ENCODE assay signal across 1 cellular context in the genomic region with DNA sequence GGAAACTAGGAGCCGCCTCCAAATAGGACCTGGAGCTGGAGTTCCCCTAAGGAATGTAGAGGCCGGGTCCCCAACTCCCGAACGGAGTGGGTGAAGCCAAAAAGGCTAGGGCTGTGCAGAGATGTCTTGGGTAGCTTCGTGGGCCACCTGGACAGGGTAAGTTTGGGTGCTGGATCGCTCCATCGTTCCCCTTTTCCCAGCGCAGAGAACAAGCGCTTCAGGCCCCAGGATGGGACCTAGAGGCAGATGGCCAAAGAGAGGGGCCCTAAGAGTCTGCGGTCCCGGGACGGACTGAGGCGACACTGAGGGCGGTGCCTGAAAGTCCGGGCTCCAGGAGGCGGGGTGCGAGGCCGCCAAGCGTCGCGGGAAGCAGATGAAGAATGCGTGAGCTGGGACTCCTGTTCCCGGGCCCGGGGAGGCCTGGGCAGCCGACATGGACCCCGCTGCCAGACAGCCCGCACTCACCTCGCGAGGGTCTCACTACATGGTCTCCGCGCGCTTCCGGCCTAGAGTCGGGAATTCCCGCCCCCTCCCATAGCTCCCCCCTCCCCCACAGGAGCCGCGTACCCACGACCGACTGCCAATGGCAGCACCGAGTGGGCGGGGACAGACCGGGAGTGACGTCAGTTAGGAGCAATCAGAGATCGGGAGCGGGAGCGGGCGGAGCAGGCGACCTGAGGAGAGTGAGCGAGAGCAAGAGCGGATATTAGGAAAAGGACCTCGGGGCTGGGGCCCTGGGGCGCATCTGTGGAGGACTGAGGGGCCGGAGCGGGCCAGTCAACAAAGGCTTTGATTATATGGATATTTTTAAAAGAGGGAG.
TF ChIP-seq lines count a peak whose summit lies in the region.

A gene with protein sequence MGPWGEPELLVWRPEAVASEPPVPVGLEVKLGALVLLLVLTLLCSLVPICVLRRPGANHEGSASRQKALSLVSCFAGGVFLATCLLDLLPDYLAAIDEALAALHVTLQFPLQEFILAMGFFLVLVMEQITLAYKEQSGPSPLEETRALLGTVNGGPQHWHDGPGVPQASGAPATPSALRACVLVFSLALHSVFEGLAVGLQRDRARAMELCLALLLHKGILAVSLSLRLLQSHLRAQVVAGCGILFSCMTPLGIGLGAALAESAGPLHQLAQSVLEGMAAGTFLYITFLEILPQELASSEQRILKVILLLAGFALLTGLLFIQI (minus strand): TSS at position 508 of the 820 bp plus-strand sequence. CDS start 822 bp downstream, outside the sequence.

TF ChIP-seq in HepG2, 621 proteins besides CTCF, POLR2A, EP300 and RAD21 (continued from another document and continues in another):
- TF ChIP-seq ZFAT (CRISPR knock-in tag; conservative IDR thresholded peaks at IDR 0.05) (0 out of 2 replicates have a peak, but pooled peaks have one; percentile 33), GABPB1 (CRISPR knock-in tag; IDR thresholded peaks at IDR 0.05) (peak; percentile 90), KDM6A (CRISPR knock-in tag; IDR thresholded peaks at IDR 0.05; ENCODE audit: low read depth) (no peak), ZNF441 (CRISPR knock-in tag; IDR thresholded peaks at IDR 0.05; ENCODE audit: borderline replicate concordance) (peak; percentile 81; the same call in 1 of the 2 replicates), MBD4 (IDR thresholded peaks at IDR 0.05; ENCODE audit: borderline replicate concordance, low read length) (no peak), RARG (CRISPR knock-in tag; IDR thresholded peaks at IDR 0.05; ENCODE audit: low read depth) (no peak), ATF1 (CRISPR knock-in tag; IDR thresholded peaks at IDR 0.05) (peak; percentile 73; the same call in 1 of the 2 replicates), ZMYM2 (CRISPR knock-in tag; IDR thresholded peaks at IDR 0.05) (no peak), JUND (CRISPR knock-in tag; IDR thresholded peaks at IDR 0.05) (0 out of 2 replicates have a peak, but pooled peaks have one; percentile 45), NFKBIZ (CRISPR knock-in tag; IDR thresholded peaks at IDR 0.05) (no peak), SMYD3 (CRISPR knock-in tag; IDR thresholded peaks at IDR 0.05) (no peak), MAFG (CRISPR knock-in tag; IDR thresholded peaks at IDR 0.05) (no peak), ZNF564 (CRISPR knock-in tag; IDR thresholded peaks at IDR 0.05) (0 out of 2 replicates have a peak, but pooled peaks have one; percentile 28), TRIM24 (CRISPR knock-in tag; IDR thresholded peaks at IDR 0.05) (no peak), NKX3-1 (CRISPR knock-in tag; IDR thresholded peaks at IDR 0.05) (no peak), HNRNPLL (IDR thresholded peaks at IDR 0.05; ENCODE audit: low read depth, low read length, poor library complexity, severe bottlenecking) (peak; percentile 30), BRCA1 (CRISPR knock-in tag; IDR thresholded peaks at IDR 0.05) (0 out of 2 replicates have a peak, but pooled peaks have one; percentile 23), TCF12 (IDR thresholded peaks at IDR 0.05) (no peak), TCF12 (CRISPR knock-in tag; IDR thresholded peaks at IDR 0.05) (0 out of 2 replicates have a peak, but pooled peaks have one; percentile 49), GZF1 (CRISPR knock-in tag; IDR thresholded peaks at IDR 0.05) (no peak), PHF5A (CRISPR knock-in tag; IDR thresholded peaks at IDR 0.05; ENCODE audit: low read depth, unreplicated experiment) (no peak), ZNF251 (CRISPR knock-in tag; IDR thresholded peaks at IDR 0.05) (no peak), MEF2D (CRISPR knock-in tag; IDR thresholded peaks at IDR 0.05) (0 out of 2 replicates have a peak, but pooled peaks have one; percentile 48), LCORL (IDR thresholded peaks at IDR 0.05) (no peak), LCORL (CRISPR knock-in tag; IDR thresholded peaks at IDR 0.05) (0 out of 2 replicates have a peak, but pooled peaks have one; percentile 36), HOXA9 (CRISPR knock-in tag; IDR thresholded peaks at IDR 0.05; ENCODE audit: borderline replicate concordance) (no peak), SRSF9 (IDR thresholded peaks at IDR 0.05; ENCODE audit: borderline replicate concordance, insufficient read depth, low read depth, low read length, poor library complexity, severe bottlenecking) (no peak), ZNF761 (CRISPR knock-in tag; conservative IDR thresholded peaks at IDR 0.05) (0 out of 2 replicates have a peak, but pooled peaks have one; percentile 31), PHF20 (CRISPR knock-in tag; IDR thresholded peaks at IDR 0.05) (peak; percentile 52), IRF2 (CRISPR knock-in tag; IDR thresholded peaks at IDR 0.05) (peak; percentile 13; the same call in 1 of the 2 replicates), ZNF230 (CRISPR knock-in tag; IDR thresholded peaks at IDR 0.05) (no peak), ZNF572 (CRISPR knock-in tag; IDR thresholded peaks at IDR 0.05) (0 out of 2 replicates have a peak, but pooled peaks have one; percentile 33), ZNF773 (CRISPR knock-in tag; IDR thresholded peaks at IDR 0.05; ENCODE audit: borderline replicate concordance) (no peak), MYC (CRISPR knock-in tag; IDR thresholded peaks at IDR 0.05; ENCODE audit: borderline replicate concordance) (peak; percentile 71), SMAD9 (CRISPR knock-in tag; IDR thresholded peaks at IDR 0.05) (no peak), ZFY (CRISPR knock-in tag; IDR thresholded peaks at IDR 0.05) (peak; percentile 86)
- TF ChIP-seq, protein P1, sequence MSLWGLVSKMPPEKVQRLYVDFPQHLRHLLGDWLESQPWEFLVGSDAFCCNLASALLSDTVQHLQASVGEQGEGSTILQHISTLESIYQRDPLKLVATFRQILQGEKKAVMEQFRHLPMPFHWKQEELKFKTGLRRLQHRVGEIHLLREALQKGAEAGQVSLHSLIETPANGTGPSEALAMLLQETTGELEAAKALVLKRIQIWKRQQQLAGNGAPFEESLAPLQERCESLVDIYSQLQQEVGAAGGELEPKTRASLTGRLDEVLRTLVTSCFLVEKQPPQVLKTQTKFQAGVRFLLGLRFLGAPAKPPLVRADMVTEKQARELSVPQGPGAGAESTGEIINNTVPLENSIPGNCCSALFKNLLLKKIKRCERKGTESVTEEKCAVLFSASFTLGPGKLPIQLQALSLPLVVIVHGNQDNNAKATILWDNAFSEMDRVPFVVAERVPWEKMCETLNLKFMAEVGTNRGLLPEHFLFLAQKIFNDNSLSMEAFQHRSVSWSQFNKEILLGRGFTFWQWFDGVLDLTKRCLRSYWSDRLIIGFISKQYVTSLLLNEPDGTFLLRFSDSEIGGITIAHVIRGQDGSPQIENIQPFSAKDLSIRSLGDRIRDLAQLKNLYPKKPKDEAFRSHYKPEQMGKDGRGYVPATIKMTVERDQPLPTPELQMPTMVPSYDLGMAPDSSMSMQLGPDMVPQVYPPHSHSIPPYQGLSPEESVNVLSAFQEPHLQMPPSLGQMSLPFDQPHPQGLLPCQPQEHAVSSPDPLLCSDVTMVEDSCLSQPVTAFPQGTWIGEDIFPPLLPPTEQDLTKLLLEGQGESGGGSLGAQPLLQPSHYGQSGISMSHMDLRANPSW (CRISPR knock-in tag; IDR thresholded peaks at IDR 0.05; ENCODE audit: borderline replicate concordance), result no peak; the same call in 1 of the 2 replicates
- TF ChIP-seq, protein P2, sequence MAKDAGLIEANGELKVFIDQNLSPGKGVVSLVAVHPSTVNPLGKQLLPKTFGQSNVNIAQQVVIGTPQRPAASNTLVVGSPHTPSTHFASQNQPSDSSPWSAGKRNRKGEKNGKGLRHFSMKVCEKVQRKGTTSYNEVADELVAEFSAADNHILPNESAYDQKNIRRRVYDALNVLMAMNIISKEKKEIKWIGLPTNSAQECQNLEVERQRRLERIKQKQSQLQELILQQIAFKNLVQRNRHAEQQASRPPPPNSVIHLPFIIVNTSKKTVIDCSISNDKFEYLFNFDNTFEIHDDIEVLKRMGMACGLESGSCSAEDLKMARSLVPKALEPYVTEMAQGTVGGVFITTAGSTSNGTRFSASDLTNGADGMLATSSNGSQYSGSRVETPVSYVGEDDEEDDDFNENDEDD (CRISPR knock-in tag; IDR thresholded peaks at IDR 0.05; ENCODE audit: borderline replicate concordance), result peak; percentile 66; the same call in 1 of the 2 replicates
- TF ChIP-seq, protein P3, sequence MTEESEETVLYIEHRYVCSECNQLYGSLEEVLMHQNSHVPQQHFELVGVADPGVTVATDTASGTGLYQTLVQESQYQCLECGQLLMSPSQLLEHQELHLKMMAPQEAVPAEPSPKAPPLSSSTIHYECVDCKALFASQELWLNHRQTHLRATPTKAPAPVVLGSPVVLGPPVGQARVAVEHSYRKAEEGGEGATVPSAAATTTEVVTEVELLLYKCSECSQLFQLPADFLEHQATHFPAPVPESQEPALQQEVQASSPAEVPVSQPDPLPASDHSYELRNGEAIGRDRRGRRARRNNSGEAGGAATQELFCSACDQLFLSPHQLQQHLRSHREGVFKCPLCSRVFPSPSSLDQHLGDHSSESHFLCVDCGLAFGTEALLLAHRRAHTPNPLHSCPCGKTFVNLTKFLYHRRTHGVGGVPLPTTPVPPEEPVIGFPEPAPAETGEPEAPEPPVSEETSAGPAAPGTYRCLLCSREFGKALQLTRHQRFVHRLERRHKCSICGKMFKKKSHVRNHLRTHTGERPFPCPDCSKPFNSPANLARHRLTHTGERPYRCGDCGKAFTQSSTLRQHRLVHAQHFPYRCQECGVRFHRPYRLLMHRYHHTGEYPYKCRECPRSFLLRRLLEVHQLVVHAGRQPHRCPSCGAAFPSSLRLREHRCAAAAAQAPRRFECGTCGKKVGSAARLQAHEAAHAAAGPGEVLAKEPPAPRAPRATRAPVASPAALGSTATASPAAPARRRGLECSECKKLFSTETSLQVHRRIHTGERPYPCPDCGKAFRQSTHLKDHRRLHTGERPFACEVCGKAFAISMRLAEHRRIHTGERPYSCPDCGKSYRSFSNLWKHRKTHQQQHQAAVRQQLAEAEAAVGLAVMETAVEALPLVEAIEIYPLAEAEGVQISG (CRISPR knock-in tag; IDR thresholded peaks at IDR 0.05), result peak; percentile 50; the same call in 1 of the 2 replicates
- TF ChIP-seq, protein P4, sequence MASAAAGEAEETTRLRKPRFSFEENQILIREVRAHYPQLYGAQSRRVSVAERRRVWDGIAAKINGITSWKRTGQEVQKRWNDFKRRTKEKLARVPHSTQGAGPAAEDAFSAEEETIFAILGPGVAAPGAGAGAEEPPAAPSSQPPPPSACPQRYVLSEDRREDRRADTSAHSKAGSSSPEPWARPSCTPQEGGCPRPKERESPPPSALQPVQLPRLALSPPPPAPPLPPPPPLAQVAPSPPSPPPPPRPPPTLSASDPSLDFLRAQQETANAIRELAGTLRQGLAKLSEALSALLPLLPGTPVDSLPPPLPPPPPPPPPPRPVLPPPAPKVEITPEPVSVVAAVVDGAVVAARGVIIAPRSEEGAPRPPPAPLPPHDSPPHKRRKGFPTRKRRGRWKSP (CRISPR knock-in tag; IDR thresholded peaks at IDR 0.05), result no peak; the same call in 1 of the 2 replicates
- TF ChIP-seq, protein P5, sequence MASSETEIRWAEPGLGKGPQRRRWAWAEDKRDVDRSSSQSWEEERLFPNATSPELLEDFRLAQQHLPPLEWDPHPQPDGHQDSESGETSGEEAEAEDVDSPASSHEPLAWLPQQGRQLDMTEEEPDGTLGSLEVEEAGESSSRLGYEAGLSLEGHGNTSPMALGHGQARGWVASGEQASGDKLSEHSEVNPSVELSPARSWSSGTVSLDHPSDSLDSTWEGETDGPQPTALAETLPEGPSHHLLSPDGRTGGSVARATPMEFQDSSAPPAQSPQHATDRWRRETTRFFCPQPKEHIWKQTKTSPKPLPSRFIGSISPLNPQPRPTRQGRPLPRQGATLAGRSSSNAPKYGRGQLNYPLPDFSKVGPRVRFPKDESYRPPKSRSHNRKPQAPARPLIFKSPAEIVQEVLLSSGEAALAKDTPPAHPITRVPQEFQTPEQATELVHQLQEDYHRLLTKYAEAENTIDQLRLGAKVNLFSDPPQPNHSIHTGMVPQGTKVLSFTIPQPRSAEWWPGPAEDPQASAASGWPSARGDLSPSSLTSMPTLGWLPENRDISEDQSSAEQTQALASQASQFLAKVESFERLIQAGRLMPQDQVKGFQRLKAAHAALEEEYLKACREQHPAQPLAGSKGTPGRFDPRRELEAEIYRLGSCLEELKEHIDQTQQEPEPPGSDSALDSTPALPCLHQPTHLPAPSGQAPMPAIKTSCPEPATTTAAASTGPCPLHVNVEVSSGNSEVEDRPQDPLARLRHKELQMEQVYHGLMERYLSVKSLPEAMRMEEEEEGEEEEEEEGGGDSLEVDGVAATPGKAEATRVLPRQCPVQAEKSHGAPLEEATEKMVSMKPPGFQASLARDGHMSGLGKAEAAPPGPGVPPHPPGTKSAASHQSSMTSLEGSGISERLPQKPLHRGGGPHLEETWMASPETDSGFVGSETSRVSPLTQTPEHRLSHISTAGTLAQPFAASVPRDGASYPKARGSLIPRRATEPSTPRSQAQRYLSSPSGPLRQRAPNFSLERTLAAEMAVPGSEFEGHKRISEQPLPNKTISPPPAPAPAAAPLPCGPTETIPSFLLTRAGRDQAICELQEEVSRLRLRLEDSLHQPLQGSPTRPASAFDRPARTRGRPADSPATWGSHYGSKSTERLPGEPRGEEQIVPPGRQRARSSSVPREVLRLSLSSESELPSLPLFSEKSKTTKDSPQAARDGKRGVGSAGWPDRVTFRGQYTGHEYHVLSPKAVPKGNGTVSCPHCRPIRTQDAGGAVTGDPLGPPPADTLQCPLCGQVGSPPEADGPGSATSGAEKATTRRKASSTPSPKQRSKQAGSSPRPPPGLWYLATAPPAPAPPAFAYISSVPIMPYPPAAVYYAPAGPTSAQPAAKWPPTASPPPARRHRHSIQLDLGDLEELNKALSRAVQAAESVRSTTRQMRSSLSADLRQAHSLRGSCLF (CRISPR knock-in tag; IDR thresholded peaks at IDR 0.05; ENCODE audit: borderline replicate concordance), result peak; percentile 64; the same call in 1 of the 2 replicates
- TF ChIP-seq, protein P6, sequence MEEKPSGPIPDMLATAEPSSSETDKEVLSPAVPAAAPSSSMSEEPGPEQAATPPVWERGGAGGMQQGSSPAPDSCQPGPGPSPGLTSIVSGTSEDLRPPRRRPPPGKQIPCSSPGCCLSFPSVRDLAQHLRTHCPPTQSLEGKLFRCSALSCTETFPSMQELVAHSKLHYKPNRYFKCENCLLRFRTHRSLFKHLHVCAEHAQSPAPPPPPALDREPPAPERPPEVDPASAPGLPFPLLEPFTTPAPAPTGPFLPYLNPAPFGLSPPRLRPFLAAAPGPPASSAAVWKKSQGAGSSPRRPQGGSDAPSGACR (CRISPR knock-in tag; IDR thresholded peaks at IDR 0.05), result 0 out of 2 replicates have a peak, but pooled peaks have one; percentile 50
